ENCODE assay signal across 1 cellular context in the genomic region with DNA sequence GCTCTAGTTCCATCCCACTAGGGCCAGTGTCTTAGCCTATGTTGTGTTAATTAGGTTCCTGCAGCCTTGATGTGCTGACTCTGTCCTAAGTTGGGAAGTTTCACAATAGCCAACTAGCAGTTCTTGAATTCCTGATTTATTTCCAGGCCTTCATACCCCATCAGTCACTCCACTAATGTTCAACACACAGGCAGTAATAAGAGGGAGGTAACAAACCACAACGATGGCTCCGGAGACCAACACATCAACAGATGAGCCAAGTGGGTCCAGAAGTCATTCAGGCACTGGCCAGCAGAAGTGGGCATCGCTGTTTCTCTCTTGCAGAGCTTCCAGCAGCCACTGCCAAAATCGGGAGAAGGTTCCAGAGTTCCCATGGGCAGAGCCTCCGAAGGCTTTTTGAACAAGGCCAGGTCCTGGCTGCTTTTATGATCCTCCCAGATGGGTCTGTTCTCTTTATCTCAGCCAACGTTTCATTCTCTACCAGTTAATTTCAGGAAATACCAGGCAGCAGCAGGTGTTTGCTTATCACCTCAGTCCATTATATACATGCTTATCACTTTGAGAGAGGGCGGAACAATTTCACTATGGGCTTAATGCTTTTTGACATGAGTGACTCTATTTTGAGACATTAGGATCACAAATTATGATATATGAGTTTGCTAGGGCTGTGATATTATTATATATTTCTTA.
TF ChIP-seq lines count a peak whose summit lies in the region.

No MANE protein-coding gene starts in this region.

TF ChIP-seq in GM23338, 12 proteins besides CTCF, POLR2A, EP300 and RAD21 (continued from another document):
- TF ChIP-seq, protein P1, sequence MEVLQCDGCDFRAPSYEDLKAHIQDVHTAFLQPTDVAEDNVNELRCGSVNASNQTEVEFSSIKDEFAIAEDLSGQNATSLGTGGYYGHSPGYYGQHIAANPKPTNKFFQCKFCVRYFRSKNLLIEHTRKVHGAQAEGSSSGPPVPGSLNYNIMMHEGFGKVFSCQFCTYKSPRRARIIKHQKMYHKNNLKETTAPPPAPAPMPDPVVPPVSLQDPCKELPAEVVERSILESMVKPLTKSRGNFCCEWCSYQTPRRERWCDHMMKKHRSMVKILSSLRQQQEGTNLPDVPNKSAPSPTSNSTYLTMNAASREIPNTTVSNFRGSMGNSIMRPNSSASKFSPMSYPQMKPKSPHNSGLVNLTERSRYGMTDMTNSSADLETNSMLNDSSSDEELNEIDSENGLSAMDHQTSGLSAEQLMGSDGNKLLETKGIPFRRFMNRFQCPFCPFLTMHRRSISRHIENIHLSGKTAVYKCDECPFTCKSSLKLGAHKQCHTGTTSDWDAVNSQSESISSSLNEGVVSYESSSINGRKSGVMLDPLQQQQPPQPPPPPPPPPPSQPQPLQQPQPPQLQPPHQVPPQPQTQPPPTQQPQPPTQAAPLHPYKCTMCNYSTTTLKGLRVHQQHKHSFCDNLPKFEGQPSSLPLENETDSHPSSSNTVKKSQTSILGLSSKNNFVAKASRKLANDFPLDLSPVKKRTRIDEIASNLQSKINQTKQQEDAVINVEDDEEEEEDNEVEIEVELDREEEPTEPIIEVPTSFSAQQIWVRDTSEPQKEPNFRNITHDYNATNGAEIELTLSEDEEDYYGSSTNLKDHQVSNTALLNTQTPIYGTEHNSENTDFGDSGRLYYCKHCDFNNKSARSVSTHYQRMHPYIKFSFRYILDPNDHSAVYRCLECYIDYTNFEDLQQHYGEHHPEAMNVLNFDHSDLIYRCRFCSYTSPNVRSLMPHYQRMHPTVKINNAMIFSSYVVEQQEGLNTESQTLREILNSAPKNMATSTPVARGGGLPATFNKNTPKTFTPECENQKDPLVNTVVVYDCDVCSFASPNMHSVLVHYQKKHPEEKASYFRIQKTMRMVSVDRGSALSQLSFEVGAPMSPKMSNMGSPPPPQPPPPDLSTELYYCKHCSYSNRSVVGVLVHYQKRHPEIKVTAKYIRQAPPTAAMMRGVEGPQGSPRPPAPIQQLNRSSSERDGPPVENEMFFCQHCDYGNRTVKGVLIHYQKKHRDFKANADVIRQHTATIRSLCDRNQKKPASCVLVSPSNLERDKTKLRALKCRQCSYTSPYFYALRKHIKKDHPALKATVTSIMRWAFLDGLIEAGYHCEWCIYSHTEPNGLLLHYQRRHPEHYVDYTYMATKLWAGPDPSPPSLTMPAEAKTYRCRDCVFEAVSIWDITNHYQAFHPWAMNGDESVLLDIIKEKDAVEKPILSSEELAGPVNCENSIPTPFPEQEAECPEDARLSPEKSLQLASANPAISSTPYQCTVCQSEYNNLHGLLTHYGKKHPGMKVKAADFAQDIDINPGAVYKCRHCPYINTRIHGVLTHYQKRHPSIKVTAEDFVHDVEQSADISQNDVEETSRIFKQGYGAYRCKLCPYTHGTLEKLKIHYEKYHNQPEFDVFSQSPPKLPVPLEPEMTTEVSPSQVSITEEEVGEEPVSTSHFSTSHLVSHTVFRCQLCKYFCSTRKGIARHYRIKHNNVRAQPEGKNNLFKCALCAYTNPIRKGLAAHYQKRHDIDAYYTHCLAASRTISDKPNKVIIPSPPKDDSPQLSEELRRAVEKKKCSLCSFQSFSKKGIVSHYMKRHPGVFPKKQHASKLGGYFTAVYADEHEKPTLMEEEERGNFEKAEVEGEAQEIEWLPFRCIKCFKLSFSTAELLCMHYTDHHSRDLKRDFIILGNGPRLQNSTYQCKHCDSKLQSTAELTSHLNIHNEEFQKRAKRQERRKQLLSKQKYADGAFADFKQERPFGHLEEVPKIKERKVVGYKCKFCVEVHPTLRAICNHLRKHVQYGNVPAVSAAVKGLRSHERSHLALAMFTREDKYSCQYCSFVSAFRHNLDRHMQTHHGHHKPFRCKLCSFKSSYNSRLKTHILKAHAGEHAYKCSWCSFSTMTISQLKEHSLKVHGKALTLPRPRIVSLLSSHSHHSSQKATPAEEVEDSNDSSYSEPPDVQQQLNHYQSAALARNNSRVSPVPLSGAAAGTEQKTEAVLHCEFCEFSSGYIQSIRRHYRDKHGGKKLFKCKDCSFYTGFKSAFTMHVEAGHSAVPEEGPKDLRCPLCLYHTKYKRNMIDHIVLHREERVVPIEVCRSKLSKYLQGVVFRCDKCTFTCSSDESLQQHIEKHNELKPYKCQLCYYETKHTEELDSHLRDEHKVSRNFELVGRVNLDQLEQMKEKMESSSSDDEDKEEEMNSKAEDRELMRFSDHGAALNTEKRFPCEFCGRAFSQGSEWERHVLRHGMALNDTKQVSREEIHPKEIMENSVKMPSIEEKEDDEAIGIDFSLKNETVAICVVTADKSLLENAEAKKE (CRISPR knock-in tag; IDR thresholded peaks at IDR 0.05) = no peak
- TF ChIP-seq NANOG (IDR thresholded peaks at IDR 0.05; ENCODE audit: borderline replicate concordance) (no peak), ZNF331 (CRISPR knock-in tag; IDR thresholded peaks at IDR 0.05; ENCODE audit: low read depth) (no peak)
- TF ChIP-seq, protein P2, sequence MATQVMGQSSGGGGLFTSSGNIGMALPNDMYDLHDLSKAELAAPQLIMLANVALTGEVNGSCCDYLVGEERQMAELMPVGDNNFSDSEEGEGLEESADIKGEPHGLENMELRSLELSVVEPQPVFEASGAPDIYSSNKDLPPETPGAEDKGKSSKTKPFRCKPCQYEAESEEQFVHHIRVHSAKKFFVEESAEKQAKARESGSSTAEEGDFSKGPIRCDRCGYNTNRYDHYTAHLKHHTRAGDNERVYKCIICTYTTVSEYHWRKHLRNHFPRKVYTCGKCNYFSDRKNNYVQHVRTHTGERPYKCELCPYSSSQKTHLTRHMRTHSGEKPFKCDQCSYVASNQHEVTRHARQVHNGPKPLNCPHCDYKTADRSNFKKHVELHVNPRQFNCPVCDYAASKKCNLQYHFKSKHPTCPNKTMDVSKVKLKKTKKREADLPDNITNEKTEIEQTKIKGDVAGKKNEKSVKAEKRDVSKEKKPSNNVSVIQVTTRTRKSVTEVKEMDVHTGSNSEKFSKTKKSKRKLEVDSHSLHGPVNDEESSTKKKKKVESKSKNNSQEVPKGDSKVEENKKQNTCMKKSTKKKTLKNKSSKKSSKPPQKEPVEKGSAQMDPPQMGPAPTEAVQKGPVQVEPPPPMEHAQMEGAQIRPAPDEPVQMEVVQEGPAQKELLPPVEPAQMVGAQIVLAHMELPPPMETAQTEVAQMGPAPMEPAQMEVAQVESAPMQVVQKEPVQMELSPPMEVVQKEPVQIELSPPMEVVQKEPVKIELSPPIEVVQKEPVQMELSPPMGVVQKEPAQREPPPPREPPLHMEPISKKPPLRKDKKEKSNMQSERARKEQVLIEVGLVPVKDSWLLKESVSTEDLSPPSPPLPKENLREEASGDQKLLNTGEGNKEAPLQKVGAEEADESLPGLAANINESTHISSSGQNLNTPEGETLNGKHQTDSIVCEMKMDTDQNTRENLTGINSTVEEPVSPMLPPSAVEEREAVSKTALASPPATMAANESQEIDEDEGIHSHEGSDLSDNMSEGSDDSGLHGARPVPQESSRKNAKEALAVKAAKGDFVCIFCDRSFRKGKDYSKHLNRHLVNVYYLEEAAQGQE (IDR thresholded peaks at IDR 0.05; ENCODE audit: unreplicated experiment) = no peak
